Comparison of ENCODE assay signal across 27 cellular contexts in genomic region chrX:9195199-9195880, GRCh38.
DNase-seq lines count a peak whose midpoint lies in the region; TF ChIP-seq lines count a peak whose summit lies in the region.
"Had no signal": no experiment of that assay in that cellular context is flagged by ENCODE, and none has a peak within 500 bp of the region (broad histone marks: within the 10 kb centered on the region; RNA-seq: fewer than 3 reads in every experiment).

No MANE protein-coding gene starts in this region.

- peak overlapping the region; percentile 42 for H3K4me2 ChIP-seq in Loucy (ENCODE audit: low read depth, low read length, poor library complexity, severe bottlenecking)
- H3K4me2 ChIP-seq: BLaER1 treated with 17β-estradiol and CSF1 and Interleukin-3, amounts not matched to agents 10 nM and 100 nM; neural progenitor cell; PC-9 had no signal

- no peaks in the 10 kb centered on the region for H4K20me1 ChIP-seq in Loucy (ENCODE audit: insufficient read depth, low read length, poor library complexity, severe bottlenecking)
- H4K20me1 ChIP-seq: BLaER1 treated with 17β-estradiol and CSF1 and Interleukin-3, amounts not matched to agents 10 nM and 100 nM had no signal

- no peaks in the 10 kb centered on the region for H3K9me3 ChIP-seq in Loucy (ENCODE audit: insufficient read depth, low read depth, low read length)
- H3K9me3 ChIP-seq: BLaER1 treated with 17β-estradiol and CSF1 and Interleukin-3, amounts not matched to agents 10 nM and 100 nM; gastrocnemius medialis; right atrium auricular region; tibial nerve had no signal

- H3K9me2 ChIP-seq in Loucy (replicated peaks; ENCODE audit: low read depth, low read length), result no peaks in the 10 kb centered on the region

- no peaks in the 10 kb centered on the region for H3K36me3 Mint-ChIP-seq in nephron (ENCODE audit: low read depth)
- H3K36me3 Mint-ChIP-seq: neural progenitor cell had no signal

- peak overlapping the region; percentile 28 for H3K4me3 ChIP-seq in Loucy (ENCODE audit: low read length, poor library complexity, severe bottlenecking)
- H3K4me3 ChIP-seq: BLaER1 treated with 17β-estradiol and CSF1 and Interleukin-3, amounts not matched to agents 10 nM and 100 nM; gastrocnemius medialis; neural progenitor cell; PC-9; right atrium auricular region; tibial nerve had no signal

- H3K9me3 Mint-ChIP-seq in nephron, result peaks cover 7% of the 10 kb centered on the region
- H3K9me3 Mint-ChIP-seq: activated T-cell treated with anti-CD3 and anti-CD28 coated beads, Interleukin-2, amount 50 U/mL, for 4 hours; central memory CD8-positive, alpha-beta T cell had no signal

- TF ChIP-seq CTCF in Loucy (conservative IDR thresholded peaks at IDR 0.05; ENCODE audit: low read length) (no peak), nephron (IDR thresholded peaks at IDR 0.05; ENCODE audit: unreplicated experiment in 3 of 3) (no peak)

- no peaks in the 10 kb centered on the region for H3F3A ChIP-seq in Loucy (ENCODE audit: low read depth)

- DNase-seq in NCI-H82 (lab: John Stamatoyannopoulos, UW) (peak; percentile 10), NCI-H82 treated with DMSO at 0.1 percent for 48 hours (lab: John Stamatoyannopoulos, UW; ENCODE audit: unreplicated experiment) (no peak), NCI-H510A (lab: John Stamatoyannopoulos, UW) (peak; percentile 11), NCI-H446 treated with DMSO at 0.1 percent for 48 hours (lab: John Stamatoyannopoulos, UW) (no peak), RKO (ENCODE audit: low spot score) (no peak)
- DNase-seq: activated CD4-positive, alpha-beta T cell treated with anti-CD3 and anti-CD28 coated beads, Interleukin-2, amount 50 U/mL, for 1 hour; activated gamma-delta T cell treated with Interleukin-2 at 50 U/mL for 16 hours; activated T-cell treated with anti-CD3 and anti-CD28 coated beads, Interleukin-2, amount 50 U/mL, for 4 hours; EL; gastrocnemius medialis; hippocampal formation; KG1; left colon; mesenchymal stem cell; MM.1S; NCI-H1694; NCI-H526 treated with DMSO at 0.1 percent for 48 hours; PC-9; SHP77; stimulated activated CD4-positive, alpha-beta T cell treated with anti-CD3 and anti-CD28 coated beads, Interleukin-2, amount 100 ng/mL, for 24 hours had no signal

- no peaks in the 10 kb centered on the region for H3K27me3 ChIP-seq in Loucy (ENCODE audit: insufficient read depth, low read length, poor library complexity, severe bottlenecking)
- H3K27me3 ChIP-seq: BLaER1 treated with 17β-estradiol and CSF1 and Interleukin-3, amounts not matched to agents 10 nM and 100 nM; gastrocnemius medialis; neural progenitor cell; right atrium auricular region; tibial nerve had no signal

- H2AFZ ChIP-seq in Loucy (ENCODE audit: low read length), result no peak overlapping the region
- H2AFZ ChIP-seq: neural progenitor cell, PC-9 had no signal

- no peaks in the 10 kb centered on the region for H3K79me2 ChIP-seq in Loucy (ENCODE audit: insufficient read depth, low read length)

- H3K27me3 Mint-ChIP-seq in nephron (ENCODE audit: low read depth), result no peaks in the 10 kb centered on the region
- H3K27me3 Mint-ChIP-seq: central memory CD8-positive, alpha-beta T cell had no signal

- peak overlapping the region; percentile 12 to 70 (median 58) for H3K4me3 Mint-ChIP-seq in nephron
- H3K4me3 Mint-ChIP-seq: activated T-cell treated with anti-CD3 and anti-CD28 coated beads, Interleukin-2, amount 50 U/mL, for 4 hours; central memory CD8-positive, alpha-beta T cell; neural progenitor cell had no signal

- peaks cover 16% of the 10 kb centered on the region for H3K4me1 ChIP-seq in Loucy (ENCODE audit: insufficient read depth, low read length, poor library complexity, severe bottlenecking)
- H3K4me1 ChIP-seq: BLaER1 treated with 17β-estradiol and CSF1 and Interleukin-3, amounts not matched to agents 10 nM and 100 nM; gastrocnemius medialis; right atrium auricular region; tibial nerve had no signal

- peak overlapping the region; percentile 92 to 96 (median 94) for H3K27ac Mint-ChIP-seq in nephron
- H3K27ac Mint-ChIP-seq: neural progenitor cell had no signal

- H3K36me3 ChIP-seq in Loucy (ENCODE audit: insufficient read depth, low read length), result no peaks in the 10 kb centered on the region
- H3K36me3 ChIP-seq: BLaER1 treated with 17β-estradiol and CSF1 and Interleukin-3, amounts not matched to agents 10 nM and 100 nM; gastrocnemius medialis; neural progenitor cell; right atrium auricular region; tibial nerve had no signal

- peaks cover 62% of the 10 kb centered on the region for H3K4me1 Mint-ChIP-seq in nephron

- H3K9ac ChIP-seq in Loucy (ENCODE audit: low read depth, low read length, poor library complexity, severe bottlenecking), result no peak overlapping the region
- H3K9ac ChIP-seq: BLaER1 treated with 17β-estradiol and CSF1 and Interleukin-3, amounts not matched to agents 10 nM and 100 nM; neural progenitor cell had no signal

Comparison
In these comparisons a context has a peak if more than half of its experiments do, and no peak if none do; other contexts are left out.
1. DNase-seq: peak in NCI-H82 (single experiment) and NCI-H510A (single experiment); none in NCI-H82 treated with DMSO at 0.1 percent for 48 hours (single experiment), NCI-H446 treated with DMSO at 0.1 percent for 48 hours (single experiment) and RKO (single experiment).